ENCODE assay signal across 1 cellular context in genomic region chr12:27130284-27130683, GRCh38. TPM values are rescaled to one million over a fixed set of nuclear protein-coding genes. Genes with fewer than 3 reads are reported as not detected.
"Had no signal": no experiment of that assay in that cellular context is flagged by ENCODE, and none has a peak within 500 bp of the region (broad histone marks: within the 10 kb centered on the region; RNA-seq: fewer than 3 reads in every experiment).

No MANE protein-coding gene starts in this region.

RNA-seq across cellular contexts. Expression of gene C12orf71, which starts 47.9 kb away (rescaled TPM):
- total RNA-seq: GM12878 had no signal
